ENCODE assay signal across 11 cellular contexts in the genomic region with DNA sequence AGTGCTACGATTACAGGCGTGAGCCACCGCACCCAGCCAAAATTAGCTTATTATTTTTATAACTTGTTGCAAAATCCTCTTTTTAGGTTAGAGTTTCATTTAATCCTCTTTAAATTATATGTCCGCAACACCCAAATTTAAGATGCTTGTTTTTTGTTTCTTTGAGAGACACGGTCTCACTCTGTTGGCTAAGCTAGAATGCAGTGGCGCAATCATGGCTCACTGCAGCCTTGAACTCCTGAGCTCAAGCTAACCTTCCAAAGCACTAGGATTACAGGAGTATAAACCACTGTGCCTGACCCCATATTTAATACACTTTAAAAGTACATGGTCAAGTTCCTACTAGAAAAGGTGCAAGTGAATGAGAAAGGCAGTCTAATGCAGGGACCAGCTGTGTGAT. TPM values are rescaled to one million over a fixed set of nuclear protein-coding genes. Genes with fewer than 3 reads are reported as not detected.
DNase-seq lines count a peak whose midpoint lies in the region; TF ChIP-seq lines count a peak whose summit lies in the region.
"Had no signal": no experiment of that assay in that cellular context is flagged by ENCODE, and none has a peak within 500 bp of the region (broad histone marks: within the 10 kb centered on the region; RNA-seq: fewer than 3 reads in every experiment).

No MANE protein-coding gene starts in this region.

- TF ChIP-seq CTCF in DOHH2 (IDR thresholded peaks at IDR 0.05; ENCODE audit: low read depth, low read length, poor library complexity, severe bottlenecking) (no peak), Loucy (conservative IDR thresholded peaks at IDR 0.05; ENCODE audit: low read length) (no peak), brain (conservative IDR thresholded peaks at IDR 0.05) (no peak), neural progenitor cell (IDR thresholded peaks at IDR 0.05) (no peak), RWPE1 (conservative IDR thresholded peaks at IDR 0.05; ENCODE audit: low read depth) (no peak)

- H3K9me3 Mint-ChIP-seq in brain (peaks cover 0 to 2% (median 0%) of the 10 kb centered on the region in 5 experiments), neural progenitor cell (no peaks in the 10 kb centered on the region)

- peak overlapping the region; percentile 85 for H3K9ac ChIP-seq in Loucy (ENCODE audit: low read depth, low read length, poor library complexity, severe bottlenecking)
- H3K9ac ChIP-seq in neural progenitor cell: peak overlapping the region; percentile 89

- CTCF ChIA-PET in RWPE1 (lab: Yijun Ruan, JAX): interaction anchor here (1.2 kb wide), 1 partner anchor 179 kb away, joined by 3 read pairs; no protein-coding TSS in a partner anchor

- H3K9me3 ChIP-seq in DOHH2 (ENCODE audit: control insufficient read depth, insufficient read depth, low read length): no peaks in the 10 kb centered on the region
- no peaks in the 10 kb centered on the region for H3K9me3 ChIP-seq in Loucy (ENCODE audit: insufficient read depth, low read depth, low read length)
- no peaks in the 10 kb centered on the region for H3K9me3 ChIP-seq in neural progenitor cell (ENCODE audit: low read depth)
- H3K9me3 ChIP-seq: esophagus squamous epithelium had no signal

- H3K4me2 ChIP-seq in DOHH2 (ENCODE audit: low read length): peak overlapping the region; percentile 84
- peak overlapping the region; percentile 90 for H3K4me2 ChIP-seq in Loucy (ENCODE audit: low read depth, low read length, poor library complexity, severe bottlenecking)
- peak overlapping the region; percentile 98 for H3K4me2 ChIP-seq in neural progenitor cell

- POLR2A ChIA-PET in RWPE1 (lab: Yijun Ruan, JAX; ENCODE audit: low non-redundant PET): no interaction called here

- H3K36me3 ChIP-seq in DOHH2 (ENCODE audit: control insufficient read depth, low read length) (peaks cover 52% of the 10 kb centered on the region), Loucy (ENCODE audit: insufficient read depth, low read length) (0 out of 2 replicates have a peak, but pooled peaks cover 4% of the 10 kb centered on the region), neural progenitor cell (peaks cover 27% of the 10 kb centered on the region)

- H3K27me3 Mint-ChIP-seq in brain (peaks cover 8% of the 10 kb centered on the region), neural progenitor cell (ENCODE audit: insufficient read depth, low read depth) (peaks cover 8% of the 10 kb centered on the region)

- H3K4me1 Mint-ChIP-seq in brain (peaks cover 60% of the 10 kb centered on the region), neural progenitor cell (peaks cover 44% of the 10 kb centered on the region)

- H3F3A ChIP-seq in DOHH2 (ENCODE audit: control insufficient read depth, insufficient read depth) (peaks cover 6% of the 10 kb centered on the region; the same call in 1 of the 2 replicates), Loucy (ENCODE audit: low read depth) (no peaks in the 10 kb centered on the region), neural progenitor cell (ENCODE audit: low read depth) (peaks cover 41% of the 10 kb centered on the region)

- peaks cover 56% of the 10 kb centered on the region for H3K4me1 ChIP-seq in DOHH2 (ENCODE audit: control insufficient read depth, low read length)
- peaks cover 20% of the 10 kb centered on the region for H3K4me1 ChIP-seq in Loucy (ENCODE audit: insufficient read depth, low read length, poor library complexity, severe bottlenecking)
- H3K4me1 ChIP-seq in neural progenitor cell: peaks cover 36% of the 10 kb centered on the region

- H4K20me1 ChIP-seq in DOHH2 (ENCODE audit: control insufficient read depth, insufficient read depth, low read depth, low read length): peaks cover 24% of the 10 kb centered on the region
- H4K20me1 ChIP-seq in Loucy (ENCODE audit: insufficient read depth, low read length, poor library complexity, severe bottlenecking): peaks cover 57% of the 10 kb centered on the region
- peaks cover 66% of the 10 kb centered on the region for H4K20me1 ChIP-seq in neural progenitor cell (ENCODE audit: low read depth)

- H3K9me2 ChIP-seq in DOHH2 (replicated peaks; ENCODE audit: control insufficient read depth, low read length) (no peaks in the 10 kb centered on the region), Loucy (replicated peaks; ENCODE audit: low read depth, low read length) (no peaks in the 10 kb centered on the region)

- H3K4me3 ChIP-seq in DOHH2 (ENCODE audit: low read length): peak overlapping the region; percentile 89
- H3K4me3 ChIP-seq in Loucy (ENCODE audit: low read length, poor library complexity, severe bottlenecking): peak overlapping the region; percentile 89
- H3K4me3 ChIP-seq in neural progenitor cell: peak overlapping the region; percentile 91
- H3K4me3 ChIP-seq: lung had no signal

- DNase-seq in neural progenitor cell (ENCODE audit: low spot score) (no peak), RWPE1 (ENCODE audit: low spot score) (no peak), NOMO-1 (lab: John Stamatoyannopoulos, UW; ENCODE audit: unreplicated experiment in 2 of 2) (no peak), NCI-H1694 treated with DMSO at 0.1 percent for 48 hours (lab: John Stamatoyannopoulos, UW) (no peak)
- DNase-seq: esophagus squamous epithelium; NCI-H446 treated with DMSO at 0.1 percent for 48 hours; stimulated activated CD4-positive, alpha-beta T cell treated with anti-CD3 and anti-CD28 coated beads, Interleukin-12 subunit alpha, Interleukin-12 subunit beta, amount 100 ng/mL, for 4 hours had no signal

- H3K4me3 Mint-ChIP-seq in brain: peak overlapping the region; percentile 90 to 98 (median 94)
- H3K4me3 Mint-ChIP-seq in neural progenitor cell: peak overlapping the region; percentile 93

- H3K27ac Mint-ChIP-seq in brain (peak overlapping the region in 2 of 5 experiments; percentile 52 to 95), neural progenitor cell (no peak overlapping the region)

- H2AFZ ChIP-seq in Loucy (ENCODE audit: low read length) (no peak overlapping the region), neural progenitor cell (replicated peaks) (no peak overlapping the region)

- H3K79me2 ChIP-seq in DOHH2 (ENCODE audit: control insufficient read depth, low read length): peaks cover 70% of the 10 kb centered on the region
- H3K79me2 ChIP-seq in Loucy (ENCODE audit: insufficient read depth, low read length): peaks cover 65% of the 10 kb centered on the region
- H3K79me2 ChIP-seq in neural progenitor cell (ENCODE audit: low read depth): peaks cover 67% of the 10 kb centered on the region

- H3K27me3 ChIP-seq in DOHH2 (ENCODE audit: control insufficient read depth, low read length): no peaks in the 10 kb centered on the region
- H3K27me3 ChIP-seq in Loucy (ENCODE audit: insufficient read depth, low read length, poor library complexity, severe bottlenecking): no peaks in the 10 kb centered on the region
- no peaks in the 10 kb centered on the region for H3K27me3 ChIP-seq in neural progenitor cell
- H3K27me3 ChIP-seq: esophagus squamous epithelium had no signal

- H3K27ac ChIP-seq in DOHH2 (ENCODE audit: low read depth, low read length) (no peak overlapping the region), neural progenitor cell (no peak overlapping the region), RWPE1 (no peak overlapping the region)

- H3K36me3 Mint-ChIP-seq in brain (peaks cover 43% of the 10 kb centered on the region), neural progenitor cell (peaks cover 31% of the 10 kb centered on the region)

RNA-seq across cellular contexts. Expression of gene RBBP7, which starts 2.2 kb away (rescaled TPM):
- 129 TPM for polyA plus RNA-seq in brain (ENCODE audit: insufficient read depth, low read depth, low replicate concordance)
- total RNA-seq in neural progenitor cell (ENCODE audit: low replicate concordance): 314 and 425 TPM in 2 replicates
